Comparison of ENCODE assay signal across 1 cellular context in genomic region chr18:8766576-8767253, GRCh38.
TF ChIP-seq lines count a peak whose summit lies in the region.

No MANE protein-coding gene starts in this region.

TF ChIP-seq in HEK293, 187 proteins besides CTCF, POLR2A, EP300 and RAD21 (continued from another document):
- TF ChIP-seq ZNF398 (tag by site-specific recombination; IDR thresholded peaks at IDR 0.05), result peak; percentile 36; the same call in 1 of the 2 replicates
- no peak for TF ChIP-seq ZNF138 (tag by site-specific recombination; IDR thresholded peaks at IDR 0.05; ENCODE audit: borderline replicate concordance)
